8 cellular contexts compared by ENCODE assay signal in the genomic region with DNA sequence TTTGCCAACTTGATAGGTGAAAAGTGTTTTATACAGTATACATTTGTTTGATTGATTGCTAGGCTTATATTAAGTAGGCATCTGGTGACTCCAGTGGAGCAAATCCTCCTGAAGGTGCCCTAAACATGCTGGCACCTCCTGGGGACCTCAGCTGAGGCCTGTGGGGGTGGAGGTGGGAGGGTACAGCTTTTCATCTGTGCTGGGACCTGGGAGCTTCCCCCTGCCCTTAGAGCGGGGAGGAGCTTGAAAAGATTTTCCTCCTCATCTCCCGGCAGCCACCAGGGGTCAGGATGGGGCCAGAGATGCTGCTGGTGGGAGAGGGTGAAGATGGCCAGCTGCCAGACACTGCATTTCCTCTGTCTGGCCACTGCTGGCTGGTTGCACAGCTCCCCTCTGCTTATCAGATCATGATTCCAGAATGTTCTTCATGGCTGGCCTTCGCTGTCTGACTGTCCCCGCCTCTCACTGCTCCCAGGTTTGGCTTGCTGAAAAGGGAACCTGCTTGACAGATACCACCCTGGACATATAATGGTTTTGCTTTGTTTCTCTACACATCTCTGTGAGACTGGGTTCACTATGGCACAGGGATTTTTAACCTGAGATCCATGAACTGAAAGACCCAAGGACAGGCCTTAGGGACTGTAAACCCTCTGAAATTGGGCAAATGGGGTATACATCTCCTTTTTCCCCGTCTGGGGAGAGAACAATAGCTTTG. TPM values are rescaled to one million over a fixed set of nuclear protein-coding genes. Genes with fewer than 3 reads are reported as not detected.
A peak's percentile ranks its signal among the peaks of the same experiment; 100 is the strongest.
DNase-seq lines count a peak whose midpoint lies in the region; ATAC-seq, FAIRE-seq and TF ChIP-seq lines count a peak whose summit lies in the region.

No MANE protein-coding gene starts in this region.

- TF ChIP-seq CTCF in BJ (IDR thresholded peaks at IDR 0.05; ENCODE audit: insufficient read depth, low read depth, low read length): peak; percentile 83

- H3K4me3 ChIP-seq in BJ (ENCODE audit: low read depth, low read length): no peak overlapping the region

- CTCF ChIA-PET in BJ (lab: Yijun Ruan, JAX): interaction anchor here (0.5 to 4.0 kb wide), 23 partner anchors 8 to 963 kb away, joined by 3 to 35 read pairs (median 3); a partner anchor contains a TSS

- H3K36me3 ChIP-seq in BJ (ENCODE audit: control insufficient read depth, insufficient read depth, low read length): no peaks in the 10 kb centered on the region

- DNase-seq in BJ (ENCODE audit: low read depth) (peak; percentile 13), GM19239 (ENCODE audit: insufficient read length, low spot score) (peak; percentile 95), NCI-H345 treated with DMSO at 0.1 percent for 48 hours (lab: John Stamatoyannopoulos, UW; ENCODE audit: unreplicated experiment) (peak; percentile 68), kidney glomerular epithelial cell (lab: John Stamatoyannopoulos, UW) (peak; percentile 95)
- DNase-seq in activated CD4-positive, CD25-positive, alpha-beta regulatory T cell treated with anti-CD3 and anti-CD28 coated beads, Interleukin-2, amount 50 U/mL, for 16 hours (ENCODE audit: low read depth, low spot score): peak; percentile 55
- peak; percentile 71 for DNase-seq in central memory CD4-positive, alpha-beta T cell
- peak; percentile 83 to 85 for DNase-seq in stimulated activated CD4-positive, alpha-beta T cell treated with anti-CD3 and anti-CD28 coated beads, Interleukin-2, amount 100 ng/mL, for 24 hours

- POLR2A ChIA-PET in BJ (lab: Charles Lee): no interaction called here

- peak; percentile 91 for FAIRE-seq in GM19239 (lab: Jason Lieb, UNC)

- H3K27me3 ChIP-seq in BJ (ENCODE audit: control insufficient read depth, insufficient read depth, low read length): no peaks in the 10 kb centered on the region

- peak; percentile 96 for ATAC-seq in HG03378 (IDR thresholded peaks at IDR 0.05; ENCODE audit: unreplicated experiment)

RNA-seq across cellular contexts. Expression of a gene that starts 10.5 kb away (rescaled TPM):
- polyA plus RNA-seq in BJ (2011; rRNA removed): not detected in 2 replicates
- not detected in 2 replicates for polyA minus RNA-seq in BJ (2011; rRNA and poly(A)+ RNA removed)

RNA-seq across cellular contexts. Expression of a gene that starts 21.4 kb away (rescaled TPM):
- polyA plus RNA-seq in BJ (2011; rRNA removed): 33.3 and 54.5 TPM in 2 replicates
- 32.1 and 48.5 TPM in 2 replicates for polyA minus RNA-seq in BJ (2011; rRNA and poly(A)+ RNA removed)

RNA-seq across cellular contexts. Expression of a gene that starts 33.0 kb away (rescaled TPM):
- polyA plus RNA-seq in BJ (2011; rRNA removed): 8.1 and 14.2 TPM in 2 replicates
- polyA minus RNA-seq in BJ (2011; rRNA and poly(A)+ RNA removed): 6.7 and 12.1 TPM in 2 replicates

RNA-seq across cellular contexts. Expression of a gene that starts 37.5 kb away (rescaled TPM):
- polyA plus RNA-seq in BJ (2011; rRNA removed): 0.28 and 0.32 TPM in 2 replicates
- 1.4 and 1.9 TPM in 2 replicates for polyA minus RNA-seq in BJ (2011; rRNA and poly(A)+ RNA removed)

RNA-seq across cellular contexts. Expression of a gene that starts 47.1 kb away (rescaled TPM):
- polyA plus RNA-seq in BJ (2011; rRNA removed): 0.13 and 0.16 TPM in 2 replicates
- not detected in 2 replicates for polyA minus RNA-seq in BJ (2011; rRNA and poly(A)+ RNA removed)

Comparison
In these comparisons a context has a peak if more than half of its experiments do, and no peak if none do; other contexts are left out.
1. DNase-seq: peak in every context shown above with its lines; median percentile 95 in GM19239; 95 in kidney glomerular epithelial cell; 84 in stimulated activated CD4-positive, alpha-beta T cell treated with anti-CD3 and anti-CD28 coated beads, Interleukin-2, amount 100 ng/mL, for 24 hours; 71 in central memory CD4-positive, alpha-beta T cell; 68 in NCI-H345 treated with DMSO at 0.1 percent for 48 hours; 55 in activated CD4-positive, CD25-positive, alpha-beta regulatory T cell treated with anti-CD3 and anti-CD28 coated beads, Interleukin-2, amount 50 U/mL, for 16 hours; 13 in BJ.